Comparison of ENCODE assay signal across 26 cellular contexts in genomic region chr13:83740622-83741021, GRCh38.
"Had no signal": no experiment of that assay in that cellular context is flagged by ENCODE, and none has a peak within 500 bp of the region (broad histone marks: within the 10 kb centered on the region; RNA-seq: fewer than 3 reads in every experiment).

No MANE protein-coding gene starts in this region.

- FAIRE-seq: colon, endometrium, endothelial cell of umbilical vein had no signal

- DNase-seq: colonic mucosa; cortex of kidney; dermis blood vessel endothelial cell; dorsolateral prefrontal cortex; effector CD4-positive, alpha-beta T cell; effector CD8-positive, alpha-beta T cell; effector memory CD4-positive, alpha-beta T cell; effector memory CD8-positive, alpha-beta T cell; endodermal cell; erythroblast; esophagus squamous epithelium; foreskin fibroblast; foreskin keratinocyte; foreskin melanocyte; gastrocnemius medialis; glutamatergic neuron; head of caudate nucleus; heart left ventricle; heart right ventricle had no signal

- H3K27me3 ChIP-seq: colonic mucosa, dorsolateral prefrontal cortex, esophagus muscularis mucosa, esophagus squamous epithelium, foreskin keratinocyte, gastrocnemius medialis, gastroesophageal sphincter, heart left ventricle, heart right ventricle had no signal

- H3K4me1 ChIP-seq: colonic mucosa, esophagus muscularis mucosa, esophagus squamous epithelium, foreskin keratinocyte, gastrocnemius medialis, gastroesophageal sphincter, heart left ventricle, heart right ventricle had no signal

- H3K4me3 ChIP-seq: colonic mucosa, coronary artery, dorsolateral prefrontal cortex, esophagus muscularis mucosa, esophagus squamous epithelium, gastrocnemius medialis, gastroesophageal sphincter, heart left ventricle, heart right ventricle had no signal

- H3K27ac ChIP-seq: colonic mucosa, coronary artery, epithelial cell of prostate, esophagus muscularis mucosa, esophagus squamous epithelium, foreskin keratinocyte, gastrocnemius medialis, gastroesophageal sphincter, heart left ventricle, heart right ventricle had no signal

- H3K36me3 ChIP-seq: colonic mucosa, esophagus muscularis mucosa, esophagus squamous epithelium, gastrocnemius medialis, gastroesophageal sphincter, heart left ventricle, heart right ventricle had no signal

- H3K9me3 ChIP-seq: colonic mucosa, esophagus muscularis mucosa, esophagus squamous epithelium, gastrocnemius medialis, gastroesophageal sphincter, heart left ventricle had no signal
